Comparison of ENCODE assay signal across 8 cellular contexts in genomic region chr3:12948891-12949711, GRCh38.
DNase-seq lines count a peak whose midpoint lies in the region; ATAC-seq and TF ChIP-seq lines count a peak whose summit lies in the region.

No MANE protein-coding gene starts in this region.

- intact Hi-C loops in Right ventricle myocardium superior (cut with DNase I): no loop called here

- H3K27ac Mint-ChIP-seq in glutamatergic neuron (ENCODE audit: unreplicated experiment): no peak overlapping the region

- H3K9me3 ChIP-seq in right atrium auricular region: no peaks in the 10 kb centered on the region

- no peaks in the 10 kb centered on the region for H3K36me3 Mint-ChIP-seq in glutamatergic neuron (ENCODE audit: unreplicated experiment)

- H3K27me3 ChIP-seq in right atrium auricular region: no peaks in the 10 kb centered on the region

- TF ChIP-seq CTCF in right atrium auricular region (IDR thresholded peaks at IDR 0.05) (no peak), glutamatergic neuron (IDR thresholded peaks at IDR 0.05; ENCODE audit: partially characterized antibody, unreplicated experiment) (no peak)

- no peak overlapping the region for H3K4me3 Mint-ChIP-seq in glutamatergic neuron (ENCODE audit: unreplicated experiment)

- no peaks in the 10 kb centered on the region for H3K36me3 ChIP-seq in right atrium auricular region

- H3K27me3 Mint-ChIP-seq in glutamatergic neuron (ENCODE audit: unreplicated experiment): peaks cover 30% of the 10 kb centered on the region

- peaks cover 0 to 89% of the 10 kb centered on the region in 2 donors for H3K4me1 ChIP-seq in right atrium auricular region

- no peak overlapping the region for H3K4me3 ChIP-seq in right atrium auricular region

- no peak for DNase-seq in Right ventricle myocardium superior
- DNase-seq in right atrium auricular region (ENCODE audit: low spot score): no peak
- peak; percentile 28 for DNase-seq in activated CD8-positive, alpha-beta memory T cell treated with anti-CD3 and anti-CD28 coated beads, Interleukin-2, amount 50 U/mL, for 4 hours
- DNase-seq in iris pigment epithelial cell (ENCODE audit: low read depth): peak; percentile 55
- no peak for DNase-seq in NCI-H1417 treated with DMSO at 0.1 percent for 48 hours (lab: John Stamatoyannopoulos, UW)
- no peak for DNase-seq in glutamatergic neuron
- no peak for DNase-seq in GOT3 (lab: John Stamatoyannopoulos, UW)

- H3K4me1 Mint-ChIP-seq in glutamatergic neuron (ENCODE audit: low read depth, unreplicated experiment): peaks cover 53% of the 10 kb centered on the region

- H3K27ac ChIP-seq in right atrium auricular region: no peak overlapping the region

- peak; percentile 11 for ATAC-seq in Right ventricle myocardium superior (ENCODE audit: poor library complexity)
- ATAC-seq in HG03196 (IDR thresholded peaks at IDR 0.05; ENCODE audit: unreplicated experiment): peak; percentile 67

- peaks cover 24% of the 10 kb centered on the region for H3K9me3 Mint-ChIP-seq in glutamatergic neuron (ENCODE audit: unreplicated experiment)

Comparison
In these comparisons a context has a peak if more than half of its experiments do, and no peak if none do; other contexts are left out.
1. DNase-seq: peak in activated CD8-positive, alpha-beta memory T cell treated with anti-CD3 and anti-CD28 coated beads, Interleukin-2, amount 50 U/mL, for 4 hours (single experiment) and iris pigment epithelial cell (single experiment); none in Right ventricle myocardium superior (single experiment), right atrium auricular region (single experiment), NCI-H1417 treated with DMSO at 0.1 percent for 48 hours (single experiment), glutamatergic neuron (single experiment) and GOT3 (single experiment).